ENCODE assay signal across 12 cellular contexts in genomic region chr18:76448262-76449109, GRCh38. TPM values are rescaled to one million over a fixed set of nuclear protein-coding genes. Genes with fewer than 3 reads are reported as not detected.
DNase-seq lines count a peak whose midpoint lies in the region; ATAC-seq and TF ChIP-seq lines count a peak whose summit lies in the region.
"Had no signal": no experiment of that assay in that cellular context is flagged by ENCODE, and none has a peak within 500 bp of the region (broad histone marks: within the 10 kb centered on the region; RNA-seq: fewer than 3 reads in every experiment).

No MANE protein-coding gene starts in this region.

- H3K36me3 Mint-ChIP-seq in type B pancreatic cell: peaks cover under 1% of the 10 kb centered on the region

- intact Hi-C loops in breast epithelium (cut with DNase I; ENCODE audit: low total_unique reads): no loop called here

- H3K36me3 ChIP-seq in breast epithelium (no peaks in the 10 kb centered on the region), muscle layer of colon (ENCODE audit: insufficient read depth, low read length) (no peaks in the 10 kb centered on the region)

- H3K9ac ChIP-seq in muscle layer of colon (ENCODE audit: low read length): no peak overlapping the region

- no peaks in the 10 kb centered on the region for H3K27me3 Mint-ChIP-seq in type B pancreatic cell

- H3K9me3 ChIP-seq in breast epithelium (no peaks in the 10 kb centered on the region), muscle layer of colon (ENCODE audit: low read length) (no peaks in the 10 kb centered on the region)

- peaks cover 89% of the 10 kb centered on the region for H3K4me1 Mint-ChIP-seq in type B pancreatic cell (ENCODE audit: unreplicated experiment)

- no peak for ATAC-seq in HG02571 (IDR thresholded peaks at IDR 0.05; ENCODE audit: unreplicated experiment)
- ATAC-seq: HCT116; stimulated activated naive CD8-positive, alpha-beta T cell treated with anti-CD3 and anti-CD28 coated beads, Interleukin-15, Interleukin-2, amounts not matched to agents 100 U/mL and 50 U/mL, for 24 hours had no signal

- peak overlapping the region; percentile 39 for H3K4me3 Mint-ChIP-seq in type B pancreatic cell
- H3K4me3 Mint-ChIP-seq: activated naive CD8-positive, alpha-beta T cell treated with anti-CD3 and anti-CD28 coated beads, Interleukin-2, amount 10 ng/mL, durations not matched to agents 7 days and 5 days had no signal

- H3K4me3 ChIP-seq in breast epithelium (no peak overlapping the region), muscle layer of colon (ENCODE audit: low read depth in 1 of 2, low read length in 2 of 2) (no peak overlapping the region)

- peak overlapping the region; percentile 18 to 56 for H3K27ac ChIP-seq in breast epithelium
- peak overlapping the region; percentile 10 for H3K27ac ChIP-seq in muscle layer of colon (ENCODE audit: low read depth, low read length)

- peaks cover 3 to 4% of the 10 kb centered on the region in 2 donors for H3K4me1 ChIP-seq in breast epithelium
- H3K4me1 ChIP-seq in muscle layer of colon (ENCODE audit: insufficient read depth, low read length): peaks cover 80% of the 10 kb centered on the region

- DNase-seq in SIG-M5 treated with dmso at 0.1 percent for 504 hours (lab: John Stamatoyannopoulos, UW; ENCODE audit: unreplicated experiment) (peak; percentile 35), SIG-M5 (lab: John Stamatoyannopoulos, UW) (no peak), breast epithelium (ENCODE audit: low spot score in 2 of 2) (no peak), type B pancreatic cell (ENCODE audit: extremely low spot score, unreplicated experiment) (peak; percentile 43), KG1 (lab: John Stamatoyannopoulos, UW) (no peak), DMS 273 treated with DMSO at 0.1 percent for 48 hours (lab: John Stamatoyannopoulos, UW) (no peak)
- DNase-seq: activated naive CD8-positive, alpha-beta T cell treated with anti-CD3 and anti-CD28 coated beads, Interleukin-2, amount 10 ng/mL, durations not matched to agents 7 days and 5 days; NCI-H1694 treated with DMSO at 0.1 percent for 48 hours; stimulated activated naive CD8-positive, alpha-beta T cell treated with anti-CD3 and anti-CD28 coated beads, Interleukin-15, Interleukin-2, amounts not matched to agents 100 U/mL and 50 U/mL, for 24 hours had no signal

- TF ChIP-seq POLR2A in breast epithelium (IDR thresholded peaks at IDR 0.05): no peak

- peak overlapping the region; percentile 57 for H3K27ac Mint-ChIP-seq in type B pancreatic cell
- H3K27ac Mint-ChIP-seq: activated naive CD8-positive, alpha-beta T cell treated with anti-CD3 and anti-CD28 coated beads, Interleukin-2, amount 10 ng/mL, durations not matched to agents 7 days and 5 days had no signal

- TF ChIP-seq CTCF in breast epithelium (IDR thresholded peaks at IDR 0.05) (no peak), type B pancreatic cell (conservative IDR thresholded peaks at IDR 0.05) (no peak)

- no peaks in the 10 kb centered on the region for H3K9me3 Mint-ChIP-seq in type B pancreatic cell
- H3K9me3 Mint-ChIP-seq: activated naive CD8-positive, alpha-beta T cell treated with anti-CD3 and anti-CD28 coated beads, Interleukin-2, amount 10 ng/mL, durations not matched to agents 7 days and 5 days had no signal

- no peaks in the 10 kb centered on the region for H3K27me3 ChIP-seq in breast epithelium
- H3K27me3 ChIP-seq in muscle layer of colon (ENCODE audit: control insufficient read depth in 1 of 2, insufficient read depth in 2 of 2, low read length in 2 of 2): no peaks in the 10 kb centered on the region

RNA-seq across cellular contexts. Expression of gene ZNF516, which starts 46.6 kb away (rescaled TPM):
- 10 to 100 TPM; 12.0 to 33.4 (median 24.0) TPM for total RNA-seq in breast epithelium
- total RNA-seq in type B pancreatic cell (ENCODE audit: low replicate concordance): 34.1 and 71.2 TPM in 2 replicates

Comparison
In these comparisons a context has a peak if more than half of its experiments do, and no peak if none do; other contexts are left out.
1. DNase-seq: peak in SIG-M5 treated with dmso at 0.1 percent for 504 hours (single experiment) and type B pancreatic cell (single experiment); none in SIG-M5 (single experiment), breast epithelium (0 of 2), KG1 (single experiment) and DMS 273 treated with DMSO at 0.1 percent for 48 hours (single experiment).